In the genomic region with DNA sequence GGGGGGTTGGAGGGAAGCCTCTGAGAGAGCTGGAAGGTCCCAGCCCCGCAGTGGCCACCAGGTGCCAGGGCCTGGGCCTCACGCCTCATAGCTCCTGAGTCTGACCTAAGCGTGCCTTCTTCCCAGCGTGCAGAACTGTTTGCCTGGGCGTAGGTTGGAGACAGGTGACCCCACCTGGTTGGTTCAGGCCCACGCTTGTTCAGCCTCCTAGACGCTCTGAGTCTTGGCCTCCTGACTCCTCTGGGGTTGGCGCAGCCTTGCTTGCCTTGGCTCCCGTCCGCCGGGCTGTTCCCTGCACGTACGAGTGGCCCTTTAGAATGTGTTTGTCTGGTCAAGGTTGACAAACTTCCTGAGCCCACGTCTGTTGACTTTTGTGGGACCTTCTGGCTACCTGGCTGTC, we compare ENCODE assay signal across 15 cellular contexts.
DNase-seq lines count a peak whose midpoint lies in the region; TF ChIP-seq lines count a peak whose summit lies in the region.
"Had no signal": no experiment of that assay in that cellular context is flagged by ENCODE, and none has a peak within 500 bp of the region (broad histone marks: within the 10 kb centered on the region; RNA-seq: fewer than 3 reads in every experiment).

No MANE protein-coding gene starts in this region.

- H3K9me3 Mint-ChIP-seq in endothelial cell (ENCODE audit: unreplicated experiment), result no peaks in the 10 kb centered on the region

- no peak for TF ChIP-seq CTCF in endothelial cell (IDR thresholded peaks at IDR 0.05; ENCODE audit: unreplicated experiment)

- peak; percentile 52 for DNase-seq in NCI-H345 (lab: John Stamatoyannopoulos, UW)
- DNase-seq in NCI-H345 treated with DMSO at 0.1 percent for 48 hours (lab: John Stamatoyannopoulos, UW; ENCODE audit: unreplicated experiment), result no peak
- DNase-seq in SHP77 (lab: John Stamatoyannopoulos, UW), result peak; percentile 53 to 77
- peak; percentile 16 for DNase-seq in kidney glomerular epithelial cell (lab: John Stamatoyannopoulos, UW)
- peak; percentile 61 for DNase-seq in ureter (ENCODE audit: low spot score)
- no peak for DNase-seq in activated CD4-positive, alpha-beta T cell treated with anti-CD3 and anti-CD28 coated beads, Interleukin-2, amount 50 U/mL, for 48 hours
- DNase-seq in endothelial cell (ENCODE audit: low spot score), result no peak
- DNase-seq in GOT3 (lab: John Stamatoyannopoulos, UW), result no peak
- DNase-seq: 8988T; activated naive CD4-positive, alpha-beta T cell treated with anti-CD3 and anti-CD28 coated beads, Interleukin-2, amount 50 U/mL, for 16 hours; colonic mucosa; naive B cell; NCI-H1694 treated with DMSO at 0.1 percent for 48 hours; NCI-H524; small intestine had no signal

- H3K36me3 Mint-ChIP-seq in endothelial cell (ENCODE audit: low read depth, unreplicated experiment), result no peaks in the 10 kb centered on the region
- H3K36me3 Mint-ChIP-seq: naive B cell had no signal

- peaks cover 4% of the 10 kb centered on the region for H3K27me3 Mint-ChIP-seq in endothelial cell (ENCODE audit: unreplicated experiment)

- no peak overlapping the region for H3K27ac Mint-ChIP-seq in endothelial cell (ENCODE audit: unreplicated experiment)
- H3K27ac Mint-ChIP-seq: naive B cell had no signal

- H3K4me1 Mint-ChIP-seq in endothelial cell (ENCODE audit: unreplicated experiment), result no peaks in the 10 kb centered on the region
- H3K4me1 Mint-ChIP-seq: naive B cell had no signal

- no peak overlapping the region for H3K4me3 Mint-ChIP-seq in endothelial cell (ENCODE audit: unreplicated experiment)
- H3K4me3 Mint-ChIP-seq: naive B cell had no signal

Comparison
In these comparisons a context has a peak if more than half of its experiments do, and no peak if none do; other contexts are left out.
1. DNase-seq: peak in NCI-H345 (single experiment), SHP77 (2 of 2), kidney glomerular epithelial cell (single experiment) and ureter (single experiment); none in NCI-H345 treated with DMSO at 0.1 percent for 48 hours (single experiment), activated CD4-positive, alpha-beta T cell treated with anti-CD3 and anti-CD28 coated beads, Interleukin-2, amount 50 U/mL, for 48 hours (0 of 2), endothelial cell (single experiment) and GOT3 (single experiment).